ENCODE assay signal across 1 cellular context in the genomic region with DNA sequence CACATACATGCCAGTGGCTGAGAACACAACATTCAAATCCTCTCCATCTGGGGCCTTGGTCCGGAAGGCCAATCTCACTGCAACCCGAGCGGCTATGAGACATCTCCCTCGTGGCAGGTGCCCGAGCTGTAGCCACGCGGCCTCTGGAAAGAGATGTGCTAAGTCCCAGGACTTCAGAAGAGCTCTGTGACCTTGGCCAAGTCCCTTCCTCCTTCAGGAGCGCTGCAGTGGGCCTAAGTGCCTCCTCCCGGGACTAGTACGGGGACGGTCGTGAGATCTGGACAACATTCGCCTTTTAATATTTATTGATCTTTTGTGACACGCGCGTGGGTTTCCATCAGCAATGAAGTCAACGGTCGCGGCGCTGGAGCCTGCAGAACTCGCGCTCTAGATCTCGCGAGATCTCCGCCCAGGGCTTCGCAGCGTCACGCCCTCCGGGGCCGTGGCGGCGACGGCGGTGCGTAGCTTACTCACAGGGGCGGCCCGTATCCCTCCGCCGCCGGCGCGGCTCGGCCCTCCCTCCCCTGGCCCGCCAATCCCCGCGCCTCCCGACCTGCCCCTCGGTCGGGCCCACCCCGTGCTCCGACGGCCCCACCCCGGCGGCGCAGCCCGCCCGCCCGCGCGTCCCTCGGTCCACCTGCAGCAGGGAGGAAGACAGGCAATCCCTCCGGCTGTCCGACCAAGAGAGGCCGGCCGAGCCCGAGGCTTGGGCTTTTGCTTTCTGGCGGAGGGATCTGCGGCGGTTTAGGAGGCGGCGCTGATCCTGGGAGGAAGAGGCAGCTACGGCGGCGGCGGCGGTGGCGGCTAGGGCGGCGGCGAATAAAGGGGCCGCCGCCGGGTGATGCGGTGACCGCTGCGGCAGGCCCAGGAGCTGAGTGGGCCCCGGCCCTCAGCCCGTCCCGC.
TF ChIP-seq lines count a peak whose summit lies in the region.

A gene (plus strand): TSS at position 588 of the 903 bp plus-strand sequence. CDS start 453 bp downstream, outside the sequence.

TF ChIP-seq in HepG2, 621 proteins besides CTCF, POLR2A, EP300 and RAD21 (continued from another document and continues in another):
- TF ChIP-seq, protein P1, sequence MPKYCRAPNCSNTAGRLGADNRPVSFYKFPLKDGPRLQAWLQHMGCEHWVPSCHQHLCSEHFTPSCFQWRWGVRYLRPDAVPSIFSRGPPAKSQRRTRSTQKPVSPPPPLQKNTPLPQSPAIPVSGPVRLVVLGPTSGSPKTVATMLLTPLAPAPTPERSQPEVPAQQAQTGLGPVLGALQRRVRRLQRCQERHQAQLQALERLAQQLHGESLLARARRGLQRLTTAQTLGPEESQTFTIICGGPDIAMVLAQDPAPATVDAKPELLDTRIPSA (CRISPR knock-in tag; IDR thresholded peaks at IDR 0.05; ENCODE audit: borderline replicate concordance) = no peak
- TF ChIP-seq MXI1 (IDR thresholded peaks at IDR 0.05; ENCODE audit: borderline replicate concordance, low read depth, low read length) (peak; percentile 78; the same call in 2 of the 3 replicates), ETV6 (CRISPR knock-in tag; conservative IDR thresholded peaks at IDR 0.05) (no peak), SNRNP70 (IDR thresholded peaks at IDR 0.05; ENCODE audit: low read depth, low read length) (no peak), ZFP36 (IDR thresholded peaks at IDR 0.05; ENCODE audit: borderline replicate concordance, low read depth, low read length, partially characterized antibody) (no peak), ATF1 (CRISPR knock-in tag; IDR thresholded peaks at IDR 0.05) (no peak), ZSCAN9 (CRISPR knock-in tag; IDR thresholded peaks at IDR 0.05; ENCODE audit: borderline replicate concordance) (no peak; the same call in 1 of the 2 replicates), ZNF761 (CRISPR knock-in tag; conservative IDR thresholded peaks at IDR 0.05) (peak; percentile 31; the same call in 1 of the 2 replicates), CEBPB (IDR thresholded peaks at IDR 0.05; ENCODE audit: borderline replicate concordance, low read depth, low read length) (no peak), ZNF607 (CRISPR knock-in tag; IDR thresholded peaks at IDR 0.05; ENCODE audit: borderline replicate concordance) (peak; percentile 85), ZFYVE20 (CRISPR knock-in tag; IDR thresholded peaks at IDR 0.05; ENCODE audit: borderline replicate concordance, low read depth) (no peak), ZNF713 (CRISPR knock-in tag; IDR thresholded peaks at IDR 0.05) (no peak), ZNF136 (CRISPR knock-in tag; IDR thresholded peaks at IDR 0.05; ENCODE audit: low read depth) (no peak), ZNF224 (CRISPR knock-in tag; IDR thresholded peaks at IDR 0.05) (no peak), HMG20A (CRISPR knock-in tag; IDR thresholded peaks at IDR 0.05; ENCODE audit: borderline replicate concordance) (no peak), HOXA3 (CRISPR knock-in tag; IDR thresholded peaks at IDR 0.05) (peak; percentile 93), RCOR2 (CRISPR knock-in tag; IDR thresholded peaks at IDR 0.05) (no peak), ZNF354B (CRISPR knock-in tag; IDR thresholded peaks at IDR 0.05) (no peak; the same call in 1 of the 2 replicates), ZNF737 (CRISPR knock-in tag; IDR thresholded peaks at IDR 0.05; ENCODE audit: borderline replicate concordance) (no peak), NCOA5 (CRISPR knock-in tag; IDR thresholded peaks at IDR 0.05) (no peak), NFE2L2 (IDR thresholded peaks at IDR 0.05; ENCODE audit: low read length) (no peak), KAT2B (IDR thresholded peaks at IDR 0.05; ENCODE audit: borderline replicate concordance, low read depth, low read length) (no peak)
- TF ChIP-seq, protein P2, sequence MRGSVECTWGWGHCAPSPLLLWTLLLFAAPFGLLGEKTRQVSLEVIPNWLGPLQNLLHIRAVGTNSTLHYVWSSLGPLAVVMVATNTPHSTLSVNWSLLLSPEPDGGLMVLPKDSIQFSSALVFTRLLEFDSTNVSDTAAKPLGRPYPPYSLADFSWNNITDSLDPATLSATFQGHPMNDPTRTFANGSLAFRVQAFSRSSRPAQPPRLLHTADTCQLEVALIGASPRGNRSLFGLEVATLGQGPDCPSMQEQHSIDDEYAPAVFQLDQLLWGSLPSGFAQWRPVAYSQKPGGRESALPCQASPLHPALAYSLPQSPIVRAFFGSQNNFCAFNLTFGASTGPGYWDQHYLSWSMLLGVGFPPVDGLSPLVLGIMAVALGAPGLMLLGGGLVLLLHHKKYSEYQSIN (CRISPR knock-in tag; IDR thresholded peaks at IDR 0.05; ENCODE audit: borderline replicate concordance) = no peak
- TF ChIP-seq, protein P3, sequence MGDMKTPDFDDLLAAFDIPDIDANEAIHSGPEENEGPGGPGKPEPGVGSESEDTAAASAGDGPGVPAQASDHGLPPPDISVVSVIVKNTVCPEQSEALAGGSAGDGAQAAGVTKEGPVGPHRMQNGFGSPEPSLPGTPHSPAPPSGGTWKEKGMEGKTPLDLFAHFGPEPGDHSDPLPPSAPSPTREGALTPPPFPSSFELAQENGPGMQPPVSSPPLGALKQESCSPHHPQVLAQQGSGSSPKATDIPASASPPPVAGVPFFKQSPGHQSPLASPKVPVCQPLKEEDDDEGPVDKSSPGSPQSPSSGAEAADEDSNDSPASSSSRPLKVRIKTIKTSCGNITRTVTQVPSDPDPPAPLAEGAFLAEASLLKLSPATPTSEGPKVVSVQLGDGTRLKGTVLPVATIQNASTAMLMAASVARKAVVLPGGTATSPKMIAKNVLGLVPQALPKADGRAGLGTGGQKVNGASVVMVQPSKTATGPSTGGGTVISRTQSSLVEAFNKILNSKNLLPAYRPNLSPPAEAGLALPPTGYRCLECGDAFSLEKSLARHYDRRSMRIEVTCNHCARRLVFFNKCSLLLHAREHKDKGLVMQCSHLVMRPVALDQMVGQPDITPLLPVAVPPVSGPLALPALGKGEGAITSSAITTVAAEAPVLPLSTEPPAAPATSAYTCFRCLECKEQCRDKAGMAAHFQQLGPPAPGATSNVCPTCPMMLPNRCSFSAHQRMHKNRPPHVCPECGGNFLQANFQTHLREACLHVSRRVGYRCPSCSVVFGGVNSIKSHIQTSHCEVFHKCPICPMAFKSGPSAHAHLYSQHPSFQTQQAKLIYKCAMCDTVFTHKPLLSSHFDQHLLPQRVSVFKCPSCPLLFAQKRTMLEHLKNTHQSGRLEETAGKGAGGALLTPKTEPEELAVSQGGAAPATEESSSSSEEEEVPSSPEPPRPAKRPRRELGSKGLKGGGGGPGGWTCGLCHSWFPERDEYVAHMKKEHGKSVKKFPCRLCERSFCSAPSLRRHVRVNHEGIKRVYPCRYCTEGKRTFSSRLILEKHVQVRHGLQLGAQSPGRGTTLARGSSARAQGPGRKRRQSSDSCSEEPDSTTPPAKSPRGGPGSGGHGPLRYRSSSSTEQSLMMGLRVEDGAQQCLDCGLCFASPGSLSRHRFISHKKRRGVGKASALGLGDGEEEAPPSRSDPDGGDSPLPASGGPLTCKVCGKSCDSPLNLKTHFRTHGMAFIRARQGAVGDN (CRISPR knock-in tag; IDR thresholded peaks at IDR 0.05) = peak; percentile 96
- TF ChIP-seq, protein P4, sequence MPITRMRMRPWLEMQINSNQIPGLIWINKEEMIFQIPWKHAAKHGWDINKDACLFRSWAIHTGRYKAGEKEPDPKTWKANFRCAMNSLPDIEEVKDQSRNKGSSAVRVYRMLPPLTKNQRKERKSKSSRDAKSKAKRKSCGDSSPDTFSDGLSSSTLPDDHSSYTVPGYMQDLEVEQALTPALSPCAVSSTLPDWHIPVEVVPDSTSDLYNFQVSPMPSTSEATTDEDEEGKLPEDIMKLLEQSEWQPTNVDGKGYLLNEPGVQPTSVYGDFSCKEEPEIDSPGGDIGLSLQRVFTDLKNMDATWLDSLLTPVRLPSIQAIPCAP (CRISPR knock-in tag; IDR thresholded peaks at IDR 0.05; ENCODE audit: low read depth) = no peak
- TF ChIP-seq, protein P5, sequence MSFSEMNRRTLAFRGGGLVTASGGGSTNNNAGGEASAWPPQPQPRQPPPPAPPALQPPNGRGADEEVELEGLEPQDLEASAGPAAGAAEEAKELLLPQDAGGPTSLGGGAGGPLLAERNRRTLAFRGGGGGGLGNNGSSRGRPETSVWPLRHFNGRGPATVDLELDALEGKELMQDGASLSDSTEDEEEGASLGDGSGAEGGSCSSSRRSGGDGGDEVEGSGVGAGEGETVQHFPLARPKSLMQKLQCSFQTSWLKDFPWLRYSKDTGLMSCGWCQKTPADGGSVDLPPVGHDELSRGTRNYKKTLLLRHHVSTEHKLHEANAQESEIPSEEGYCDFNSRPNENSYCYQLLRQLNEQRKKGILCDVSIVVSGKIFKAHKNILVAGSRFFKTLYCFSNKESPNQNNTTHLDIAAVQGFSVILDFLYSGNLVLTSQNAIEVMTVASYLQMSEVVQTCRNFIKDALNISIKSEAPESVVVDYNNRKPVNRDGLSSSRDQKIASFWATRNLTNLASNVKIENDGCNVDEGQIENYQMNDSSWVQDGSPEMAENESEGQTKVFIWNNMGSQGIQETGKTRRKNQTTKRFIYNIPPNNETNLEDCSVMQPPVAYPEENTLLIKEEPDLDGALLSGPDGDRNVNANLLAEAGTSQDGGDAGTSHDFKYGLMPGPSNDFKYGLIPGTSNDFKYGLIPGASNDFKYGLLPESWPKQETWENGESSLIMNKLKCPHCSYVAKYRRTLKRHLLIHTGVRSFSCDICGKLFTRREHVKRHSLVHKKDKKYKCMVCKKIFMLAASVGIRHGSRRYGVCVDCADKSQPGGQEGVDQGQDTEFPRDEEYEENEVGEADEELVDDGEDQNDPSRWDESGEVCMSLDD (CRISPR knock-in tag; IDR thresholded peaks at IDR 0.05; ENCODE audit: borderline replicate concordance) = no peak; the same call in 1 of the 2 replicates
- TF ChIP-seq, protein P6, sequence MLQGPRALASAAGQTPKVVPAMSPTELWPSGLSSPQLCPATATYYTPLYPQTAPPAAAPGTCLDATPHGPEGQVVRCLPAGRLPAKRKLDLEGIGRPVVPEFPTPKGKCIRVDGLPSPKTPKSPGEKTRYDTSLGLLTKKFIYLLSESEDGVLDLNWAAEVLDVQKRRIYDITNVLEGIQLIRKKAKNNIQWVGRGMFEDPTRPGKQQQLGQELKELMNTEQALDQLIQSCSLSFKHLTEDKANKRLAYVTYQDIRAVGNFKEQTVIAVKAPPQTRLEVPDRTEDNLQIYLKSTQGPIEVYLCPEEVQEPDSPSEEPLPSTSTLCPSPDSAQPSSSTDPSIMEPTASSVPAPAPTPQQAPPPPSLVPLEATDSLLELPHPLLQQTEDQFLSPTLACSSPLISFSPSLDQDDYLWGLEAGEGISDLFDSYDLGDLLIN (CRISPR knock-in tag; IDR thresholded peaks at IDR 0.05; ENCODE audit: borderline replicate concordance) = peak; percentile 17; the same call in 1 of the 2 replicates
- TF ChIP-seq, protein P7, sequence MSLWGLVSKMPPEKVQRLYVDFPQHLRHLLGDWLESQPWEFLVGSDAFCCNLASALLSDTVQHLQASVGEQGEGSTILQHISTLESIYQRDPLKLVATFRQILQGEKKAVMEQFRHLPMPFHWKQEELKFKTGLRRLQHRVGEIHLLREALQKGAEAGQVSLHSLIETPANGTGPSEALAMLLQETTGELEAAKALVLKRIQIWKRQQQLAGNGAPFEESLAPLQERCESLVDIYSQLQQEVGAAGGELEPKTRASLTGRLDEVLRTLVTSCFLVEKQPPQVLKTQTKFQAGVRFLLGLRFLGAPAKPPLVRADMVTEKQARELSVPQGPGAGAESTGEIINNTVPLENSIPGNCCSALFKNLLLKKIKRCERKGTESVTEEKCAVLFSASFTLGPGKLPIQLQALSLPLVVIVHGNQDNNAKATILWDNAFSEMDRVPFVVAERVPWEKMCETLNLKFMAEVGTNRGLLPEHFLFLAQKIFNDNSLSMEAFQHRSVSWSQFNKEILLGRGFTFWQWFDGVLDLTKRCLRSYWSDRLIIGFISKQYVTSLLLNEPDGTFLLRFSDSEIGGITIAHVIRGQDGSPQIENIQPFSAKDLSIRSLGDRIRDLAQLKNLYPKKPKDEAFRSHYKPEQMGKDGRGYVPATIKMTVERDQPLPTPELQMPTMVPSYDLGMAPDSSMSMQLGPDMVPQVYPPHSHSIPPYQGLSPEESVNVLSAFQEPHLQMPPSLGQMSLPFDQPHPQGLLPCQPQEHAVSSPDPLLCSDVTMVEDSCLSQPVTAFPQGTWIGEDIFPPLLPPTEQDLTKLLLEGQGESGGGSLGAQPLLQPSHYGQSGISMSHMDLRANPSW (CRISPR knock-in tag; IDR thresholded peaks at IDR 0.05; ENCODE audit: borderline replicate concordance) = 0 out of 2 replicates have a peak, but pooled peaks have one; percentile 20
- TF ChIP-seq, protein P8, sequence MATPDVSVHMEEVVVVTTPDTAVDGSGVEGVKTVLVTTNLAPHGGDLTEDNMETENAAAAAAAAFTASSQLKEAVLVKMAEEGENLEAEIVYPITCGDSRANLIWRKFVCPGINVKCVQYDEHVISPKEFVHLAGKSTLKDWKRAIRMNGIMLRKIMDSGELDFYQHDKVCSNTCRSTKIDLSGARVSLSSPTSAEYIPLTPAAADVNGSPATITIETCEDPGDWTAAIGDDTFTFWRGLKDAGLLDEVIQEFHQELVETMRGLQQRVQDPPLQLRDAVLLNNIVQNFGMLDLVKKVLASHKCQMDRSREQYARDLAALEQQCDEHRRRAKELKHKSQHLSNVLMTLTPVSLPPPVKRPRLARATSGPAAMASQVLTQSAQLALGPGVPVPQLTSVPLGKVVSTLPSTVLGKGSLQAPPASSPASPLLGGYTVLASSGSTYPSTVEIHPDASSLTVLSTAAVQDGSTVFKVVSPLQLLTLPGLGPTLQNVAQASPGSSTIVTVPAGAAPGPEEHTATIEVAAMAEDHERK (CRISPR knock-in tag; IDR thresholded peaks at IDR 0.05; ENCODE audit: low read depth) = peak; percentile 86
- TF ChIP-seq, protein P9, sequence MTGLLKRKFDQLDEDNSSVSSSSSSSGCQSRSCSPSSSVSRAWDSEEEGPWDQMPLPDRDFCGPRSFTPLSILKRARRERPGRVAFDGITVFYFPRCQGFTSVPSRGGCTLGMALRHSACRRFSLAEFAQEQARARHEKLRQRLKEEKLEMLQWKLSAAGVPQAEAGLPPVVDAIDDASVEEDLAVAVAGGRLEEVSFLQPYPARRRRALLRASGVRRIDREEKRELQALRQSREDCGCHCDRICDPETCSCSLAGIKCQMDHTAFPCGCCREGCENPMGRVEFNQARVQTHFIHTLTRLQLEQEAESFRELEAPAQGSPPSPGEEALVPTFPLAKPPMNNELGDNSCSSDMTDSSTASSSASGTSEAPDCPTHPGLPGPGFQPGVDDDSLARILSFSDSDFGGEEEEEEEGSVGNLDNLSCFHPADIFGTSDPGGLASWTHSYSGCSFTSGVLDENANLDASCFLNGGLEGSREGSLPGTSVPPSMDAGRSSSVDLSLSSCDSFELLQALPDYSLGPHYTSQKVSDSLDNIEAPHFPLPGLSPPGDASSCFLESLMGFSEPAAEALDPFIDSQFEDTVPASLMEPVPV (CRISPR knock-in tag; IDR thresholded peaks at IDR 0.05) = no peak
